In the genomic region with DNA sequence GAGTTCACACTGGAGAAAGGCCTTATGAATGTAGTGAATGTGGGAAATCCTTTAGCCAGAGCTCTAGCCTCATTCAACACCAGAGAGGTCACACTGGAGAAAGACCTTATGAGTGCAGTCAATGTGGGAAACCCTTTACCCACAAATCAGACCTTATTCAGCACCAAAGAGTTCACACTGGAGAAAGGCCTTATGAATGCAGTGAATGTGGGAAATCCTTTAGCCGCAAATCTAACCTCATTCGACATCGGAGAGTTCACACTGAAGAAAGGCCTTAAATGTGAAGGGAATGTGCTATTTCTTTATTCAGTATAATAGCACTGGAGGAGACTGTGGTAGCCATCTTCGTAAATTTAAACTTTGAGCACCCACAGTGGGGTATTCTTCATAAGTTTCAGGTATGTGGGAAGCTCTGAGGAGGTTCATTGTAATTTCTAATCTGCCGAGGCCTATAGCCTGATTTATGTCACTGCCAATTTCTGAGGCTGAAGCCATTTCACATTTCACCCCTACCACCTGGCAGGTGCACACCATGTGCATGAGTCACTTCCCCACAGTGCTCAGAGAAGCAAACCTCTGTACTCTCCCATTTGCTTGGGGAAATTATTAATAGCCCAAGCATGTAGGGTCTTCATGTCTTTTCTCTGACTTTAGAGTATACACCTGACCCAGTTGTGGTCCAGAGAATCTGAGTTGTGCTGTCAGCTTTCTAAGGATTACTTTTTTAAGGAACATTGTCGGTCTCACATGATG, we compare ENCODE assay signal across 28 cellular contexts. TPM values are rescaled to one million over a fixed set of nuclear protein-coding genes. Genes with fewer than 3 reads are reported as not detected.
DNase-seq lines count a peak whose midpoint lies in the region; ATAC-seq and TF ChIP-seq lines count a peak whose summit lies in the region.
"Had no signal": no experiment of that assay in that cellular context is flagged by ENCODE, and none has a peak within 500 bp of the region (broad histone marks: within the 10 kb centered on the region; RNA-seq: fewer than 3 reads in every experiment).

No MANE protein-coding gene starts in this region.

- intact Hi-C loops in mammary epithelial cell (cut with micrococcal nuclease) (loop anchor here (2.0 kb wide), 1 partner anchor 39 kb away; the partner anchor contains the start of gene ZNF671), breast epithelium (cut with DNase I; ENCODE audit: low total_unique reads) (no loop called here)

- no peak for TF ChIP-seq POLR2A in breast epithelium (IDR thresholded peaks at IDR 0.05)

- H3K9me3 ChIP-seq in mammary epithelial cell (replicated peaks; ENCODE audit: insufficient read depth, low read length) (peaks cover 66% of the 10 kb centered on the region), breast epithelium (peaks cover 87 to 98% of the 10 kb centered on the region in 2 donors)

- no peak overlapping the region for H3K4me2 ChIP-seq in mammary epithelial cell (ENCODE audit: insufficient read depth, low read depth, low read length)

- dilution Hi-C loops in mammary epithelial cell (cut with HindIII; ENCODE audit: low sequenced_read_pairs), result no loop called here

- H3K36me3 ChIP-seq in mammary epithelial cell (ENCODE audit: insufficient read depth, low read length), result peaks cover 21% of the 10 kb centered on the region
- H3K36me3 ChIP-seq in breast epithelium, result peaks cover 22% of the 10 kb centered on the region

- H3K4me1 ChIP-seq in mammary epithelial cell (ENCODE audit: insufficient read depth, low read length) (peaks cover 5% of the 10 kb centered on the region), breast epithelium (no peaks in the 10 kb centered on the region)

- ATAC-seq in GM21528 (IDR thresholded peaks at IDR 0.05; ENCODE audit: low FRiP score, unreplicated experiment), result no peak
- ATAC-seq: foreskin keratinocyte had no signal

- H2AFZ ChIP-seq in mammary epithelial cell (ENCODE audit: low read depth, low read length), result no peak overlapping the region

- no peaks in the 10 kb centered on the region for H4K20me1 ChIP-seq in mammary epithelial cell (ENCODE audit: insufficient read depth, low read length)

- no peak overlapping the region for H3K9ac ChIP-seq in mammary epithelial cell (ENCODE audit: insufficient read depth, low read length)

- H3K79me2 ChIP-seq in mammary epithelial cell (ENCODE audit: insufficient read depth, low read length), result peaks cover 78% of the 10 kb centered on the region

- DNase-seq in mammary epithelial cell, result peak; percentile 20
- no peak for DNase-seq in breast epithelium (ENCODE audit: low spot score in 2 of 2)
- DNase-seq in epithelial cell of prostate (ENCODE audit: low read depth, low spot score), result no peak
- no peak for DNase-seq in activated T-cell treated with anti-CD3 and anti-CD28 coated beads, Interleukin-2, amount 50 U/mL, for 48 hours
- no peak for DNase-seq in medulla oblongata (ENCODE audit: extremely low spot score)
- DNase-seq: activated B cell treated with CpG ODN at 0.5 μM for 24 hours; activated CD4-positive, alpha-beta T cell treated with anti-CD3 and anti-CD28 coated beads, Interleukin-2, amount 50 U/mL, for 48 hours; activated gamma-delta T cell treated with Interleukin-2 at 50 U/mL for 16 hours; Calu3; hypothalamus; MG63; naive B cell; NCI-H1436 treated with DMSO at 0.1 percent for 48 hours; NCI-H2171 treated with DMSO at 0.1 percent for 48 hours; NCI-H69; stimulated activated CD8-positive, alpha-beta memory T cell treated with anti-CD3 and anti-CD28 coated beads, Interleukin-4, amount 100 ng/mL, for 48 hours; T-helper 9 cell had no signal

- CTCF ChIA-PET in mammary epithelial cell (lab: Charles Lee; ENCODE audit: low non-redundant PET), result no interaction called here

- 98% methylated on average over 6 of the region's 6 CpGs for WGBS in mammary epithelial cell (ENCODE audit: low coverage, missing lambda C conversion rate)

- TF ChIP-seq CTCF in mammary epithelial cell (conservative IDR thresholded peaks at IDR 0.05 in 1 of 2, IDR thresholded peaks at IDR 0.05 in 1 of 2; ENCODE audit: extremely low read depth in 1 of 2, insufficient read depth in 1 of 2, low read depth in 1 of 2, low read length in 2 of 2), result no peak
- TF ChIP-seq CTCF in breast epithelium (IDR thresholded peaks at IDR 0.05), result no peak

- in situ Hi-C loops in mammary epithelial cell (cut with MboI; ENCODE audit: low sequenced_read_pairs in 2 of 2), result no loop called here

- H3K27ac ChIP-seq in mammary epithelial cell (ENCODE audit: insufficient read depth, low read depth, low read length) (no peak overlapping the region), breast epithelium (no peak overlapping the region), epithelial cell of prostate (peak overlapping the region; percentile 58)
- H3K27ac ChIP-seq: adrenal gland, foreskin keratinocyte, HL-60, right atrium auricular region had no signal

- H3K4me3 ChIP-seq in mammary epithelial cell (replicated peaks in 1 of 3; ENCODE audit: insufficient read depth in 1 of 3, low read depth in 2 of 3, low read length in 3 of 3) (no peak overlapping the region), breast epithelium (no peak overlapping the region)
- H3K4me3 ChIP-seq: adrenal gland, MG63, right atrium auricular region had no signal

- no TSS peak for BruUV-seq in mammary epithelial cell (replicated peaks; lab: Mats Ljungman, UMichigan)

- no peaks in the 10 kb centered on the region for H3K27me3 ChIP-seq in mammary epithelial cell (ENCODE audit: insufficient read depth, low read length)
- no peaks in the 10 kb centered on the region for H3K27me3 ChIP-seq in breast epithelium
- H3K27me3 ChIP-seq: adrenal gland, foreskin keratinocyte, MG63, right atrium auricular region had no signal

RNA-seq across cellular contexts. Expression of gene ZNF551, which starts 6.4 kb away (rescaled TPM):
- total RNA-seq in mammary epithelial cell (1 to 10 TPM; 8.5 to 9.2 TPM), breast epithelium (10 to 100 TPM in 2 of 3 donors, 1 to 10 TPM in 1; 7.4 to 28.0 (median 19.3) TPM)
- 7.9 TPM for polyA plus RNA-seq in mammary epithelial cell
- polyA minus RNA-seq in mammary epithelial cell, result 1.6 TPM

RNA-seq across cellular contexts. Expression of gene ZSCAN4, which starts 19.5 kb away (rescaled TPM):
- total RNA-seq in mammary epithelial cell (not detected), breast epithelium (not detected)
- 0.12 TPM for polyA plus RNA-seq in mammary epithelial cell
- not detected for polyA minus RNA-seq in mammary epithelial cell
- total RNA-seq: A172, activated B cell treated with CpG ODN at 0.5 μM for 24 hours, Calu3, epithelial cell of proximal tubule, foreskin keratinocyte, omental fat pad, subcutaneous adipose tissue, urinary bladder had no signal
- polyA plus RNA-seq: IgD-negative memory B cell had no signal

RNA-seq across cellular contexts. Expression of gene ZNF154, which starts 20.8 kb away (rescaled TPM):
- 1 to 10 TPM in 1 of 2 donors, under 1 TPM in 1; 0.42 to 9.0 TPM for total RNA-seq in mammary epithelial cell
- polyA plus RNA-seq in mammary epithelial cell, result 0.70 TPM
- polyA minus RNA-seq in mammary epithelial cell, result not detected
- 1 to 10 TPM in 2 of 3 donors, under 1 TPM in 1; 0.96 to 7.8 (median 6.2) TPM for total RNA-seq in breast epithelium
- total RNA-seq: A172, Calu3 had no signal

RNA-seq across cellular contexts. Expression of gene ZNF671, which starts 39.2 kb away (rescaled TPM):
- total RNA-seq in mammary epithelial cell (1 to 10 TPM; 3.3 to 6.7 TPM), breast epithelium (10 to 100 TPM in 1 of 3 donors, 1 to 10 TPM in 2; 4.0 to 13.5 (median 7.9) TPM)
- 2.7 TPM for polyA plus RNA-seq in mammary epithelial cell
- 2.7 TPM for polyA minus RNA-seq in mammary epithelial cell
- total RNA-seq: A172 had no signal

RNA-seq across cellular contexts. Expression of gene ZNF211, which starts 55.2 kb away (rescaled TPM):
- total RNA-seq in mammary epithelial cell (10 to 100 TPM; 11.4 to 13.5 TPM), breast epithelium (10 to 100 TPM in 2 of 3 donors, 1 to 10 TPM in 1; 8.2 to 23.1 (median 16.4) TPM)
- 6.4 TPM for polyA plus RNA-seq in mammary epithelial cell
- polyA minus RNA-seq in mammary epithelial cell, result 8.9 TPM
